Comparison of ENCODE assay signal across 9 cellular contexts in genomic region chr1:64042331-64043100, GRCh38.
DNase-seq lines count a peak whose midpoint lies in the region; ATAC-seq and TF ChIP-seq lines count a peak whose summit lies in the region.
"Had no signal": no experiment of that assay in that cellular context is flagged by ENCODE, and none has a peak within 500 bp of the region (broad histone marks: within the 10 kb centered on the region; RNA-seq: fewer than 3 reads in every experiment).

No MANE protein-coding gene starts in this region.

- H3K27me3 ChIP-seq in right cardiac atrium (ENCODE audit: control insufficient read depth, insufficient read depth): no peaks in the 10 kb centered on the region

- H3K27ac ChIP-seq in right cardiac atrium (ENCODE audit: low read length): peak overlapping the region; percentile 91

- intact Hi-C loops in right cardiac atrium (cut with DNase I): no loop called here

- in situ Hi-C loops in astrocyte of the spinal cord (cut with HindIII; ENCODE audit: low sequenced_read_pairs): no loop called here

- TF ChIP-seq CTCF in astrocyte of the spinal cord (IDR thresholded peaks at IDR 0.05; ENCODE audit: low read depth, low read length): no peak

- no peak overlapping the region for H3K4me3 ChIP-seq in astrocyte of the spinal cord (ENCODE audit: low read depth, low read length)
- no peak overlapping the region for H3K4me3 ChIP-seq in right cardiac atrium (ENCODE audit: low read length)

- H3K9me3 ChIP-seq in right cardiac atrium (ENCODE audit: control insufficient read depth, low read length): no peaks in the 10 kb centered on the region

- ATAC-seq in right cardiac atrium: peak; percentile 76 to 80
- no peak for ATAC-seq in HG03159 (IDR thresholded peaks at IDR 0.05; ENCODE audit: unreplicated experiment)

- H3K4me1 ChIP-seq in right cardiac atrium (ENCODE audit: control insufficient read depth, insufficient read depth, low read length): peaks cover 13% of the 10 kb centered on the region

- 40% methylated on average over 10 of the region's 10 CpGs for WGBS in right cardiac atrium

- DNase-seq in HCEC 1CT: peak; percentile 98
- peak; percentile 97 for DNase-seq in astrocyte of the spinal cord (ENCODE audit: low read depth, low spot score)
- DNase-seq in right cardiac atrium: peak in 1 of 3 donors; percentile 57
- peak; percentile 64 for DNase-seq in smooth muscle cell of the brain vasculature (ENCODE audit: low read depth, low spot score)
- no peak for DNase-seq in ecto neural progenitor cell (ENCODE audit: low spot score)
- no peak for DNase-seq in activated CD8-positive, alpha-beta memory T cell treated with anti-CD3 and anti-CD28 coated beads, Interleukin-2, amount 50 U/mL, for 4 hours
- DNase-seq in NCI-H146 treated with DMSO at 0.1 percent for 48 hours (lab: John Stamatoyannopoulos, UW; ENCODE audit: unreplicated experiment): no peak
- DNase-seq: activated naive CD8-positive, alpha-beta T cell treated with anti-CD3 and anti-CD28 coated beads, Interleukin-2, amount 10 ng/mL, durations not matched to agents 7 days and 5 days had no signal

Comparison
In these comparisons a context has a peak if more than half of its experiments do, and no peak if none do; other contexts are left out.
1. DNase-seq: peak in HCEC 1CT (single experiment), astrocyte of the spinal cord (single experiment) and smooth muscle cell of the brain vasculature (single experiment); none in ecto neural progenitor cell (single experiment), activated CD8-positive, alpha-beta memory T cell treated with anti-CD3 and anti-CD28 coated beads, Interleukin-2, amount 50 U/mL, for 4 hours (single experiment) and NCI-H146 treated with DMSO at 0.1 percent for 48 hours (single experiment).